13 cellular contexts compared by ENCODE assay signal in genomic region chr2:61161888-61162287, GRCh38. TPM values are rescaled to one million over a fixed set of nuclear protein-coding genes. Genes with fewer than 3 reads are reported as not detected.
DNase-seq lines count a peak whose midpoint lies in the region; ATAC-seq and TF ChIP-seq lines count a peak whose summit lies in the region.
"Had no signal": no experiment of that assay in that cellular context is flagged by ENCODE, and none has a peak within 500 bp of the region (broad histone marks: within the 10 kb centered on the region; RNA-seq: fewer than 3 reads in every experiment).

Gene C2orf74, plus strand, starts transcription at chr2:61162188. Its CDS starts 327 bp downstream, at chr2:61162515.

- no peaks in the 10 kb centered on the region for H3K27me3 Mint-ChIP-seq in activated CD4-positive, alpha-beta memory T cell treated with anti-CD3 and anti-CD28 coated beads, Interleukin-2, amount 10 ng/mL, durations not matched to agents 7 days and 5 days
- no peaks in the 10 kb centered on the region for H3K27me3 Mint-ChIP-seq in progenitor cell of endocrine pancreas
- H3K27me3 Mint-ChIP-seq: CD4-positive, alpha-beta T cell had no signal

- H3K27ac ChIP-seq in cardiac muscle cell, result no peak within 1 kb of the TSS

- POLR2A ChIA-PET in activated CD4-positive, alpha-beta memory T cell treated with anti-CD3 and anti-CD28 coated beads, Interleukin-2, amount 10 ng/mL, durations not matched to agents 7 days and 5 days (lab: Charles Lee), result interaction anchor here (1.0 to 1.8 kb wide), 3 partner anchors 14 to 17 kb away, joined by 3 to 9 read pairs (median 7); no protein-coding TSS in a partner anchor

- no peaks in the 10 kb centered on the region for H3K36me3 ChIP-seq in cardiac muscle cell

- no peak for DNase-seq in Daoy (ENCODE audit: low read depth)
- DNase-seq in activated CD4-positive, alpha-beta memory T cell treated with anti-CD3 and anti-CD28 coated beads, Interleukin-2, amount 10 ng/mL, durations not matched to agents 7 days and 5 days, result no peak
- no peak for DNase-seq in cardiac muscle cell (ENCODE audit: low read depth in 1 of 2, low spot score in 1 of 2)
- no peak for DNase-seq in progenitor cell of endocrine pancreas (ENCODE audit: low spot score, unreplicated experiment)
- no peak for DNase-seq in Ammon's horn (ENCODE audit: low spot score)
- DNase-seq in DMS53 (lab: John Stamatoyannopoulos, UW), result no peak
- DNase-seq in NCI-H128 (lab: John Stamatoyannopoulos, UW; ENCODE audit: unreplicated experiment), result no peak
- DNase-seq: activated T-cell treated with anti-CD3 and anti-CD28 coated beads, Interleukin-2, amount 50 U/mL, for 48 hours; CD4-positive, alpha-beta T cell; Karpas-422; mesendoderm; NCI-H2171 treated with DMSO at 0.1 percent for 48 hours had no signal

- no peaks in the 10 kb centered on the region for H3K27me3 ChIP-seq in cardiac muscle cell

- H3K9me3 Mint-ChIP-seq in activated CD4-positive, alpha-beta memory T cell treated with anti-CD3 and anti-CD28 coated beads, Interleukin-2, amount 10 ng/mL, durations not matched to agents 7 days and 5 days, result peaks cover 7% of the 10 kb centered on the region
- H3K9me3 Mint-ChIP-seq in progenitor cell of endocrine pancreas (ENCODE audit: low read depth), result peaks cover 8% of the 10 kb centered on the region

- ATAC-seq in HG03135 (IDR thresholded peaks at IDR 0.05; ENCODE audit: unreplicated experiment), result no peak

- H3K4me3 Mint-ChIP-seq in activated CD4-positive, alpha-beta memory T cell treated with anti-CD3 and anti-CD28 coated beads, Interleukin-2, amount 10 ng/mL, durations not matched to agents 7 days and 5 days, result no peak within 1 kb of the TSS
- H3K4me3 Mint-ChIP-seq in progenitor cell of endocrine pancreas (ENCODE audit: low read depth), result no peak within 1 kb of the TSS
- H3K4me3 Mint-ChIP-seq: CD4-positive, alpha-beta T cell had no signal

- TF ChIP-seq CTCF in cardiac muscle cell (IDR thresholded peaks at IDR 0.05; ENCODE audit: low read depth, low read length) (no peak), progenitor cell of endocrine pancreas (IDR thresholded peaks at IDR 0.05; ENCODE audit: unreplicated experiment) (no peak)

- no peaks in the 10 kb centered on the region for H3K9me3 ChIP-seq in cardiac muscle cell (ENCODE audit: low read depth)

- H3K27ac Mint-ChIP-seq in activated CD4-positive, alpha-beta memory T cell treated with anti-CD3 and anti-CD28 coated beads, Interleukin-2, amount 10 ng/mL, durations not matched to agents 7 days and 5 days, result peak within 1 kb of the TSS; percentile 58
- no peak within 1 kb of the TSS for H3K27ac Mint-ChIP-seq in progenitor cell of endocrine pancreas
- H3K27ac Mint-ChIP-seq: CD4-positive, alpha-beta T cell had no signal

- no peak within 1 kb of the TSS for H3K4me3 ChIP-seq in cardiac muscle cell

- no peaks in the 10 kb centered on the region for H3K4me1 ChIP-seq in cardiac muscle cell (ENCODE audit: low read depth)

- peaks cover 57% of the 10 kb centered on the region for H3K36me3 Mint-ChIP-seq in activated CD4-positive, alpha-beta memory T cell treated with anti-CD3 and anti-CD28 coated beads, Interleukin-2, amount 10 ng/mL, durations not matched to agents 7 days and 5 days (ENCODE audit: low read depth)
- H3K36me3 Mint-ChIP-seq in progenitor cell of endocrine pancreas (ENCODE audit: insufficient read depth), result peaks cover 27% of the 10 kb centered on the region

- peaks cover 19% of the 10 kb centered on the region for H3K4me1 Mint-ChIP-seq in activated CD4-positive, alpha-beta memory T cell treated with anti-CD3 and anti-CD28 coated beads, Interleukin-2, amount 10 ng/mL, durations not matched to agents 7 days and 5 days
- H3K4me1 Mint-ChIP-seq in progenitor cell of endocrine pancreas (ENCODE audit: low read depth), result no peaks in the 10 kb centered on the region

- CTCF ChIA-PET in activated CD4-positive, alpha-beta memory T cell treated with anti-CD3 and anti-CD28 coated beads, Interleukin-2, amount 10 ng/mL, durations not matched to agents 7 days and 5 days (lab: Charles Lee), result interaction anchor here (1.1 kb wide), 1 partner anchor 17 kb away, joined by 3 read pairs; no protein-coding TSS in a partner anchor

RNA-seq across cellular contexts. Expression of gene C2orf74, which starts in this region (rescaled TPM):
- total RNA-seq in Daoy (2014; rRNA removed; shearing (Covaris generic)), result 10.5 and 13.4 TPM in 2 replicates
- total RNA-seq in activated CD4-positive, alpha-beta memory T cell treated with anti-CD3 and anti-CD28 coated beads, Interleukin-2, amount 10 ng/mL, durations not matched to agents 7 days and 5 days, result 10 to 100 TPM in 1 of 2 experiments, 1 to 10 TPM in 1; 8.7 to 10.2 TPM
- 17.1 and 17.5 TPM in 2 replicates for total RNA-seq in cardiac muscle cell
- polyA plus RNA-seq in cardiac muscle cell, result 43.0 and 45.8 TPM in 2 replicates
- 10.0 and 13.6 TPM in 2 replicates for total RNA-seq in progenitor cell of endocrine pancreas
